ENCODE assay signal across 14 cellular contexts in genomic region chr12:7101694-7102131, GRCh38. TPM values are rescaled to one million over a fixed set of nuclear protein-coding genes. Genes with fewer than 3 reads are reported as not detected.
DNase-seq lines count a peak whose midpoint lies in the region; ATAC-seq and TF ChIP-seq lines count a peak whose summit lies in the region.
"Had no signal": no experiment of that assay in that cellular context is flagged by ENCODE, and none has a peak within 500 bp of the region (broad histone marks: within the 10 kb centered on the region; RNA-seq: fewer than 3 reads in every experiment).

No MANE protein-coding gene starts in this region.

- WGBS in endodermal cell (ENCODE audit: insufficient coverage in 1 of 2, insufficient read length in 1 of 2), 2 experiments: 87 to 91% methylated on average over 4 to 10 of the region's 10 CpGs

- no peak overlapping the region for H3K4me3 Mint-ChIP-seq in endodermal cell
- H3K4me3 Mint-ChIP-seq in stimulated activated memory B cell treated with anti-CD40 and anti-IgM and Interleukin-4, amounts not matched to agents 10 μg/mL and 1 μg/mL and 100 μg/mL, for 72 hours: no peak overlapping the region
- H3K4me3 Mint-ChIP-seq: type B pancreatic cell had no signal

- H3K9me3 ChIP-seq in endodermal cell (ENCODE audit: control insufficient read depth, low read length): peaks cover 12% of the 10 kb centered on the region

- H3K27me3 ChIP-seq in endodermal cell (ENCODE audit: control insufficient read depth, insufficient read depth, low read length, poor library complexity, severe bottlenecking): no peaks in the 10 kb centered on the region

- peaks cover 48% of the 10 kb centered on the region for H3K36me3 Mint-ChIP-seq in endodermal cell (ENCODE audit: low read depth)
- H3K36me3 Mint-ChIP-seq in stimulated activated memory B cell treated with anti-CD40 and anti-IgM and Interleukin-4, amounts not matched to agents 10 μg/mL and 1 μg/mL and 100 μg/mL, for 72 hours: peaks cover 39% of the 10 kb centered on the region

- TF ChIP-seq CTCF in endodermal cell (conservative IDR thresholded peaks at IDR 0.05): peak; percentile 22

- ATAC-seq in stimulated activated memory B cell treated with anti-CD40 and anti-IgM and Interleukin-4, amounts not matched to agents 10 μg/mL and 1 μg/mL and 100 μg/mL, for 72 hours: peak; percentile 36
- ATAC-seq: Panc1 had no signal

- H3K27ac ChIP-seq in endodermal cell (ENCODE audit: low read depth, low read length): no peak overlapping the region
- H3K27ac ChIP-seq: GM23248 had no signal

- H3K27me3 Mint-ChIP-seq in endodermal cell (ENCODE audit: insufficient read depth): peaks cover 2% of the 10 kb centered on the region
- H3K27me3 Mint-ChIP-seq in stimulated activated memory B cell treated with anti-CD40 and anti-IgM and Interleukin-4, amounts not matched to agents 10 μg/mL and 1 μg/mL and 100 μg/mL, for 72 hours: no peaks in the 10 kb centered on the region
- H3K27me3 Mint-ChIP-seq: type B pancreatic cell had no signal

- H3K4me1 Mint-ChIP-seq in endodermal cell: no peaks in the 10 kb centered on the region
- peaks cover 5% of the 10 kb centered on the region for H3K4me1 Mint-ChIP-seq in stimulated activated memory B cell treated with anti-CD40 and anti-IgM and Interleukin-4, amounts not matched to agents 10 μg/mL and 1 μg/mL and 100 μg/mL, for 72 hours

- H3K4me3 ChIP-seq in endodermal cell (ENCODE audit: low read length): no peak overlapping the region
- H3K4me3 ChIP-seq: GM23248 had no signal

- H3K27ac Mint-ChIP-seq in endodermal cell: no peak overlapping the region
- H3K27ac Mint-ChIP-seq in stimulated activated memory B cell treated with anti-CD40 and anti-IgM and Interleukin-4, amounts not matched to agents 10 μg/mL and 1 μg/mL and 100 μg/mL, for 72 hours: no peak overlapping the region
- H3K27ac Mint-ChIP-seq: type B pancreatic cell had no signal

- DNase-seq in activated effector memory CD4-positive, alpha-beta T cell treated with anti-CD3 and anti-CD28 coated beads, Interleukin-2, amount 50 U/mL, for 16 hours: peak; percentile 38
- no peak for DNase-seq in activated effector memory CD4-positive, alpha-beta T cell treated with Interleukin-2 at 50 U/mL for 16 hours
- DNase-seq in endodermal cell (no peak), SIG-M5 (lab: John Stamatoyannopoulos, UW) (no peak), NCI-H1694 (lab: John Stamatoyannopoulos, UW) (no peak)
- DNase-seq: activated CD4-positive, alpha-beta T cell treated with anti-CD3 and anti-CD28 coated beads for 1 hour; islet precursor cell; NCI-H1105; T-helper 1 cell had no signal

- peaks cover 12% of the 10 kb centered on the region for H3K9me3 Mint-ChIP-seq in endodermal cell
- H3K9me3 Mint-ChIP-seq in stimulated activated memory B cell treated with anti-CD40 and anti-IgM and Interleukin-4, amounts not matched to agents 10 μg/mL and 1 μg/mL and 100 μg/mL, for 72 hours: peaks cover 9% of the 10 kb centered on the region
- H3K9me3 Mint-ChIP-seq: type B pancreatic cell had no signal

- no peak overlapping the region for H3K9ac ChIP-seq in endodermal cell (ENCODE audit: extremely low read depth, low read length, poor library complexity, severe bottlenecking)
- H3K9ac ChIP-seq: GM23248 had no signal

- no peaks in the 10 kb centered on the region for H3K4me1 ChIP-seq in endodermal cell (ENCODE audit: control insufficient read depth, insufficient read depth, low read length)

- H3K36me3 ChIP-seq in endodermal cell (ENCODE audit: control insufficient read depth, insufficient read depth, low read length): no peaks in the 10 kb centered on the region

RNA-seq across cellular contexts. Expression of gene C1RL, which starts 7.3 kb away (rescaled TPM):
- 10 to 100 TPM; 32.5 to 46.4 TPM for total RNA-seq in endodermal cell
- 12.4 TPM for polyA plus RNA-seq in endodermal cell (2013, experiment 1 of 2)
- polyA plus RNA-seq in endodermal cell (2013, experiment 2 of 2): 12.0 TPM

RNA-seq across cellular contexts. Expression of gene C1R, which starts 9.5 kb away (rescaled TPM):
- total RNA-seq in endodermal cell: 1 to 10 TPM; 3.9 TPM
- polyA plus RNA-seq in endodermal cell (2013, experiment 1 of 2): 5.4 TPM
- 3.4 TPM for polyA plus RNA-seq in endodermal cell (2013, experiment 2 of 2)

RNA-seq across cellular contexts. Expression of gene RBP5, which starts 27.0 kb away (rescaled TPM):
- 10 to 100 TPM; 19.3 to 31.2 TPM for total RNA-seq in endodermal cell
- polyA plus RNA-seq in endodermal cell (2013, experiment 1 of 2): 1.7 TPM
- 1.9 TPM for polyA plus RNA-seq in endodermal cell (2013, experiment 2 of 2)
- total RNA-seq: GM23248, NCI-H460 had no signal

RNA-seq across cellular contexts. Expression of gene CLSTN3, which starts 28.5 kb away (rescaled TPM):
- 100 to 1,000 TPM in 1 of 2 donors, 10 to 100 TPM in 1; 69.7 to 135 TPM for total RNA-seq in endodermal cell
- 52.2 TPM for polyA plus RNA-seq in endodermal cell (2013, experiment 1 of 2)
- polyA plus RNA-seq in endodermal cell (2013, experiment 2 of 2): 51.4 TPM

RNA-seq across cellular contexts. Expression of gene C1S, which starts 41.2 kb away (rescaled TPM):
- total RNA-seq in endodermal cell: 10 to 100 TPM; 13.4 to 14.3 TPM
- polyA plus RNA-seq in endodermal cell (2013, experiment 1 of 2): 4.9 TPM
- polyA plus RNA-seq in endodermal cell (2013, experiment 2 of 2): 4.2 TPM
